8 cellular contexts compared by ENCODE assay signal in the genomic region with DNA sequence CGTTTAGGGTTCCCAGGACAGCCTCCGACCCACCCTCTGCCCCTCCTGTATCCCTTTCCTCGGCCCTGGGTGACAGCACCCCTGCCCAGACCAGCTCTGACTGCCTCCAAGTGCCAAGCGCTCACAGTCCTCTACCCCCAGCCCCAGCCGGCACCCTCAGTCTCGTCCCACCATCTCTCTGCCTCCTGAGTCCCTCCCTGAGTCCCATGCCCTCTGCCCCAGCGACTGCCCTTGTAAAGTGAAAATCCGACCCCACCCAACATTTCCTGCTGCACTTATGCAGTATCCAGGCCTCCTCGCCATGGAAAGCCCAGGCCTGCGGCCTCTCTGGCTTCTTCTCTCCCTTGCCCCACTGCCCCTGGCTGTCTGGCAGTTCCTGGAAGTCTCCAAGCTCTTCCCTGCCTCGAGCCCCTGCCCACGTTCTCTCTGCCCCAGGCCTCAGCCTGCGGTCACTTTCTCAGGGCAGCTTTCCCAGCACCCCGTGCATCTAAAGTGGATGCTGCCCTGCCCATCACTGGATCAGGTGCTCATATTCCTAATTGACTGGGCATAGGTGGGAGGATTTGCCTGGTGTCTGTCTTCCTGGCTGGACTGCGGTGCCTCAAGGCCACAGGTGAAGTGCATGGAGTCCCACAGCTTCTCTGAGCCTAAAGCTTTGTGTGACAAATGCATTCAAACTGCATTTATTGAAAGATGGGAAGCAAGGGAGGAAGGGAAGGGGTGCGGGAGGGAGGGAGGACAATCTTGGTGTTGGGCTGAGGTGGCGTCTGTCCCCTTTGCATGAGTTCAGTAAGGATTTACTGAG. TPM values are rescaled to one million over a fixed set of nuclear protein-coding genes. Genes with fewer than 3 reads are reported as not detected.
DNase-seq lines count a peak whose midpoint lies in the region; ATAC-seq and TF ChIP-seq lines count a peak whose summit lies in the region.
"Had no signal": no experiment of that assay in that cellular context is flagged by ENCODE, and none has a peak within 500 bp of the region (broad histone marks: within the 10 kb centered on the region; RNA-seq: fewer than 3 reads in every experiment).

No MANE protein-coding gene starts in this region.

- DNase-seq in T-helper 17 cell (no peak), endodermal cell (peak; percentile 53), cerebellar cortex (ENCODE audit: low spot score) (no peak)
- DNase-seq in stimulated activated effector memory CD8-positive, alpha-beta T cell treated with anti-CD3 and anti-CD28 coated beads, Interleukin-12 subunit alpha, Interleukin-12 subunit beta, amount 100 ng/mL, for 72 hours (ENCODE audit: low spot score in 2 of 2): no peak
- no peak for DNase-seq in stimulated activated CD4-positive, alpha-beta T cell treated with anti-CD3 and anti-CD28 coated beads, Interleukin-2, amount 100 ng/mL, for 24 hours

- H3K36me3 ChIP-seq in endodermal cell (ENCODE audit: control insufficient read depth, insufficient read depth, low read length): no peaks in the 10 kb centered on the region

- H3K36me3 Mint-ChIP-seq in T-helper 17 cell (ENCODE audit: low read depth) (no peaks in the 10 kb centered on the region), endodermal cell (ENCODE audit: low read depth) (no peaks in the 10 kb centered on the region)
- peaks cover 27% of the 10 kb centered on the region for H3K36me3 Mint-ChIP-seq in stimulated activated effector memory CD8-positive, alpha-beta T cell treated with anti-CD3 and anti-CD28 coated beads, Interleukin-12 subunit alpha, Interleukin-12 subunit beta, amount 100 ng/mL, for 72 hours

- no peak overlapping the region for H3K9ac ChIP-seq in endodermal cell (ENCODE audit: extremely low read depth, low read length, poor library complexity, severe bottlenecking)

- H3K27ac ChIP-seq in endodermal cell (ENCODE audit: low read depth, low read length): no peak overlapping the region
- H3K27ac ChIP-seq: foreskin keratinocyte had no signal

- no peak overlapping the region for H3K4me3 ChIP-seq in endodermal cell (ENCODE audit: low read length)

- H3K27me3 Mint-ChIP-seq in T-helper 17 cell (no peaks in the 10 kb centered on the region), endodermal cell (ENCODE audit: insufficient read depth) (peaks cover 8% of the 10 kb centered on the region)

- H3K4me1 Mint-ChIP-seq in T-helper 17 cell: peaks cover 54% of the 10 kb centered on the region
- peaks cover 4% of the 10 kb centered on the region for H3K4me1 Mint-ChIP-seq in endodermal cell
- H3K4me1 Mint-ChIP-seq in stimulated activated effector memory CD8-positive, alpha-beta T cell treated with anti-CD3 and anti-CD28 coated beads, Interleukin-12 subunit alpha, Interleukin-12 subunit beta, amount 100 ng/mL, for 72 hours: peaks cover 86% of the 10 kb centered on the region

- no peak for ATAC-seq in T-helper 17 cell
- ATAC-seq in stimulated activated effector memory CD8-positive, alpha-beta T cell treated with anti-CD3 and anti-CD28 coated beads, Interleukin-12 subunit alpha, Interleukin-12 subunit beta, amount 100 ng/mL, for 72 hours: no peak

- no peaks in the 10 kb centered on the region for H3K4me1 ChIP-seq in endodermal cell (ENCODE audit: control insufficient read depth, insufficient read depth, low read length)
- H3K4me1 ChIP-seq: foreskin keratinocyte had no signal

- H3K9me3 ChIP-seq in T-helper 17 cell (ENCODE audit: control insufficient read depth, low read length, poor library complexity, severe bottlenecking) (no peaks in the 10 kb centered on the region), endodermal cell (ENCODE audit: control insufficient read depth, low read length) (no peaks in the 10 kb centered on the region)

- no peak for TF ChIP-seq CTCF in endodermal cell (conservative IDR thresholded peaks at IDR 0.05)

- H3K9me3 Mint-ChIP-seq in endodermal cell: no peaks in the 10 kb centered on the region
- H3K9me3 Mint-ChIP-seq in stimulated activated effector memory CD8-positive, alpha-beta T cell treated with anti-CD3 and anti-CD28 coated beads, Interleukin-12 subunit alpha, Interleukin-12 subunit beta, amount 100 ng/mL, for 72 hours: no peaks in the 10 kb centered on the region
- H3K9me3 Mint-ChIP-seq: nephron progenitor cell had no signal

- H3K27me3 ChIP-seq in endodermal cell (ENCODE audit: control insufficient read depth, insufficient read depth, low read length, poor library complexity, severe bottlenecking): no peaks in the 10 kb centered on the region
- H3K27me3 ChIP-seq: foreskin keratinocyte had no signal

- 82 to 86% methylated on average over 9 to 17 of the region's 17 CpGs for WGBS in endodermal cell (ENCODE audit: insufficient coverage in 1 of 2, insufficient read length in 1 of 2), 2 experiments

- H3K27ac Mint-ChIP-seq in T-helper 17 cell (peak overlapping the region; percentile 92), endodermal cell (no peak overlapping the region)
- peak overlapping the region; percentile 88 for H3K27ac Mint-ChIP-seq in stimulated activated effector memory CD8-positive, alpha-beta T cell treated with anti-CD3 and anti-CD28 coated beads, Interleukin-12 subunit alpha, Interleukin-12 subunit beta, amount 100 ng/mL, for 72 hours
- H3K27ac Mint-ChIP-seq: nephron progenitor cell had no signal

- H3K4me3 Mint-ChIP-seq in T-helper 17 cell: peak overlapping the region; percentile 91
- H3K4me3 Mint-ChIP-seq in endodermal cell: no peak overlapping the region
- H3K4me3 Mint-ChIP-seq in stimulated activated effector memory CD8-positive, alpha-beta T cell treated with anti-CD3 and anti-CD28 coated beads, Interleukin-12 subunit alpha, Interleukin-12 subunit beta, amount 100 ng/mL, for 72 hours: peak overlapping the region; percentile 77
- H3K4me3 Mint-ChIP-seq: nephron progenitor cell had no signal

RNA-seq across cellular contexts. Expression of gene IL2RB, which starts 17.7 kb away (rescaled TPM):
- total RNA-seq in T-helper 17 cell: 100 to 1,000 TPM in 1 of 2 donors, 10 to 100 TPM in 1; 76.4 to 107 TPM
- under 1 TPM; 0.15 to 0.42 TPM for total RNA-seq in endodermal cell
- polyA plus RNA-seq in endodermal cell (2013, experiment 1 of 2): 1.1 TPM
- 1.5 TPM for polyA plus RNA-seq in endodermal cell (2013, experiment 2 of 2)
- total RNA-seq: SK-MEL-5 had no signal

RNA-seq across cellular contexts. Expression of gene C1QTNF6, which starts 20.7 kb away (rescaled TPM):
- 10 to 100 TPM; 11.2 to 11.8 TPM for total RNA-seq in T-helper 17 cell
- total RNA-seq in endodermal cell: 10 to 100 TPM; 15.5 to 16.9 TPM
- polyA plus RNA-seq in endodermal cell (2013, experiment 1 of 2): 17.3 TPM
- polyA plus RNA-seq in endodermal cell (2013, experiment 2 of 2): 18.8 TPM

RNA-seq across cellular contexts. Expression of gene SSTR3, which starts 44.9 kb away (rescaled TPM):
- total RNA-seq in T-helper 17 cell: 1 to 10 TPM in 1 of 2 donors, under 1 TPM in 1; 0.37 to 2.1 TPM
- total RNA-seq in endodermal cell: under 1 TPM; 0.11 to 0.20 TPM
- 0.14 TPM for polyA plus RNA-seq in endodermal cell (2013, experiment 1 of 2)
- polyA plus RNA-seq in endodermal cell (2013, experiment 2 of 2): 0.12 TPM
- total RNA-seq: foreskin keratinocyte, SK-MEL-5 had no signal
- polyA plus RNA-seq: foreskin keratinocyte had no signal

RNA-seq across cellular contexts. Expression of gene TMPRSS6, which starts 57.9 kb away (rescaled TPM):
- total RNA-seq in T-helper 17 cell (under 1 TPM; 0.31 to 0.92 TPM), endodermal cell (under 1 TPM; 0.22 to 0.31 TPM)
- polyA plus RNA-seq in endodermal cell (2013, experiment 1 of 2): not detected
- polyA plus RNA-seq in endodermal cell (2013, experiment 2 of 2): not detected
- total RNA-seq: foreskin keratinocyte, SK-MEL-5 had no signal
- polyA plus RNA-seq: foreskin keratinocyte had no signal

Comparison
In these comparisons a context has a peak if more than half of its experiments do, and no peak if none do; other contexts are left out.
1. RNA of gene IL2RB, which starts 17.7 kb away (total RNA-seq): 76.4 to 107 TPM in T-helper 17 cell; 0.15 to 0.42 TPM in endodermal cell; every median in the first group is over 10 times any median in the second.